In genomic region chr2:27077231-27077630, GRCh38 we compare ENCODE assay signal across 15 cellular contexts. TPM values are rescaled to one million over a fixed set of nuclear protein-coding genes. Genes with fewer than 3 reads are reported as not detected.
DNase-seq lines count a peak whose midpoint lies in the region; ATAC-seq and TF ChIP-seq lines count a peak whose summit lies in the region.
"Had no signal": no experiment of that assay in that cellular context is flagged by ENCODE, and none has a peak within 500 bp of the region (broad histone marks: within the 10 kb centered on the region; RNA-seq: fewer than 3 reads in every experiment).

No MANE protein-coding gene starts in this region.

- H3K4me1 Mint-ChIP-seq in activated CD8-positive, alpha-beta memory T cell treated with anti-CD3 and anti-CD28 coated beads, Interleukin-2, amount 10 ng/mL, durations not matched to agents 7 days and 5 days = peaks cover 56% of the 10 kb centered on the region

- ATAC-seq in heart right ventricle (no peak), left ventricle myocardium superior (no peak), gastrocnemius medialis (no peak)
- no peak for ATAC-seq in activated CD8-positive, alpha-beta memory T cell treated with anti-CD3 and anti-CD28 coated beads, Interleukin-2, amount 10 ng/mL, durations not matched to agents 7 days and 5 days
- ATAC-seq: naive thymus-derived CD4-positive, alpha-beta T cell had no signal

- H2BK12ac ChIP-seq in neuronal stem cell (ENCODE audit: low read length) = no peak overlapping the region

- H3K4me2 ChIP-seq in neuronal stem cell (ENCODE audit: insufficient read depth, low read length, poor library complexity, severe bottlenecking) = no peak overlapping the region

- no peak overlapping the region for H2BK120ac ChIP-seq in neuronal stem cell (ENCODE audit: low read depth, low read length)

- no peak overlapping the region for H3K23ac ChIP-seq in neuronal stem cell (ENCODE audit: low read depth, low read length, poor library complexity)

- no peaks in the 10 kb centered on the region for H3K9me3 Mint-ChIP-seq in activated CD8-positive, alpha-beta memory T cell treated with anti-CD3 and anti-CD28 coated beads, Interleukin-2, amount 10 ng/mL, durations not matched to agents 7 days and 5 days (ENCODE audit: low read depth)
- H3K9me3 Mint-ChIP-seq: naive thymus-derived CD4-positive, alpha-beta T cell had no signal

- in situ Hi-C loops in gastrocnemius medialis (cut with MboI; ENCODE audit: low sequenced_read_pairs in 4 of 4) = no loop called here

- H3K27me3 Mint-ChIP-seq in activated CD8-positive, alpha-beta memory T cell treated with anti-CD3 and anti-CD28 coated beads, Interleukin-2, amount 10 ng/mL, durations not matched to agents 7 days and 5 days = no peaks in the 10 kb centered on the region
- H3K27me3 Mint-ChIP-seq: naive thymus-derived CD4-positive, alpha-beta T cell had no signal

- no peaks in the 10 kb centered on the region for H3K36me3 Mint-ChIP-seq in activated CD8-positive, alpha-beta memory T cell treated with anti-CD3 and anti-CD28 coated beads, Interleukin-2, amount 10 ng/mL, durations not matched to agents 7 days and 5 days

- no peak for TF ChIP-seq CTCF in heart right ventricle (IDR thresholded peaks at IDR 0.05)
- no peak for TF ChIP-seq CTCF in colonic mucosa (IDR thresholded peaks at IDR 0.05)
- TF ChIP-seq CTCF in vagina (IDR thresholded peaks at IDR 0.05) = no peak
- no peak for TF ChIP-seq CTCF in gastrocnemius medialis (IDR thresholded peaks at IDR 0.05 in 4 of 5, conservative IDR thresholded peaks at IDR 0.05 in 1 of 5)

- H3K27me3 ChIP-seq in heart right ventricle (no peaks in the 10 kb centered on the region), colonic mucosa (no peaks in the 10 kb centered on the region), neuronal stem cell (ENCODE audit: control insufficient read depth in 3 of 3, insufficient read depth in 3 of 3, low read depth in 1 of 3, low read length in 3 of 3) (no peaks in the 10 kb centered on the region), vagina (no peaks in the 10 kb centered on the region), gastrocnemius medialis (no peaks in the 10 kb centered on the region)

- H3K79me1 ChIP-seq in neuronal stem cell (ENCODE audit: low read depth, low read length) = no peaks in the 10 kb centered on the region

- 70 to 83% methylated on average over 7 of the region's 7 CpGs for WGBS in heart right ventricle, 2 donors
- no CpG with 5 or more reads among the region's 7 CpGs for WGBS in neuronal stem cell (ENCODE audit: extremely low coverage in 2 of 2, insufficient read length in 2 of 2, insufficient replicate concordance in 1 of 2), 2 donors

- no peak overlapping the region for H2AFZ ChIP-seq in neuronal stem cell (ENCODE audit: low read length)

- H3K4me1 ChIP-seq in heart right ventricle (peaks cover 4 to 80% (median 66%) of the 10 kb centered on the region in 9 donors), colonic mucosa (peaks cover 16% of the 10 kb centered on the region), neuronal stem cell (ENCODE audit: control insufficient read depth in 2 of 2, insufficient read depth in 1 of 2, low read depth in 1 of 2, low read length in 2 of 2) (peaks cover 17 to 54% of the 10 kb centered on the region in 2 donors), vagina (peaks cover 81% of the 10 kb centered on the region), gastrocnemius medialis (peaks cover 15 to 23% of the 10 kb centered on the region in 2 donors)

- no peak overlapping the region for H2BK15ac ChIP-seq in neuronal stem cell (ENCODE audit: low read length)

- H3K4me3 Mint-ChIP-seq in activated CD8-positive, alpha-beta memory T cell treated with anti-CD3 and anti-CD28 coated beads, Interleukin-2, amount 10 ng/mL, durations not matched to agents 7 days and 5 days = no peak overlapping the region

- H3K9me3 ChIP-seq in heart right ventricle (no peaks in the 10 kb centered on the region), colonic mucosa (no peaks in the 10 kb centered on the region), neuronal stem cell (replicated peaks in 1 of 2; ENCODE audit: control insufficient read depth in 2 of 2, insufficient read depth in 1 of 2, low read depth in 1 of 2, low read length in 2 of 2) (no peaks in the 10 kb centered on the region), vagina (no peaks in the 10 kb centered on the region), gastrocnemius medialis (no peaks in the 10 kb centered on the region)

- no peak overlapping the region for H4K8ac ChIP-seq in neuronal stem cell (ENCODE audit: low read depth, low read length)

- DNase-seq in heart right ventricle (no peak), left ventricle myocardium superior (no peak), colonic mucosa (no peak), neuronal stem cell (ENCODE audit: low spot score) (no peak), vagina (ENCODE audit: extremely low spot score in 2 of 2) (no peak), NCI-H446 (lab: John Stamatoyannopoulos, UW) (no peak), gastrocnemius medialis (no peak)
- DNase-seq in activated CD8-positive, alpha-beta memory T cell treated with anti-CD3 and anti-CD28 coated beads, Interleukin-2, amount 10 ng/mL, durations not matched to agents 7 days and 5 days = no peak
- DNase-seq: activated naive CD4-positive, alpha-beta T cell treated with anti-CD3 and anti-CD28 coated beads, Interleukin-2, amount 50 U/mL, for 16 hours; naive thymus-derived CD4-positive, alpha-beta T cell; NCI-H2107; NCI-H748 treated with DMSO at 0.1 percent for 48 hours; retina; trophoblast cell had no signal

- H3K4me3 ChIP-seq in heart right ventricle = no peak overlapping the region
- H3K4me3 ChIP-seq in colonic mucosa = no peak overlapping the region
- no peak overlapping the region for H3K4me3 ChIP-seq in neuronal stem cell (ENCODE audit: low read length in 2 of 2)
- no peak overlapping the region for H3K4me3 ChIP-seq in vagina
- H3K4me3 ChIP-seq in gastrocnemius medialis = no peak overlapping the region

- CTCF ChIA-PET in activated CD8-positive, alpha-beta memory T cell treated with anti-CD3 and anti-CD28 coated beads, Interleukin-2, amount 10 ng/mL, durations not matched to agents 7 days and 5 days (lab: Charles Lee) = interaction anchor here (0.6 to 5.0 kb wide), 3 partner anchors 9 to 115 kb away, joined by 3 to 37 read pairs (median 3); partner anchors contain the start of genes AGBL5 and KHK

- intact Hi-C loops in heart right ventricle (cut with DNase I) = no loop called here
- intact Hi-C loops in left ventricle myocardium superior (cut with micrococcal nuclease) = no loop called here
- intact Hi-C loops in colonic mucosa (cut with DNase I) = no loop called here
- intact Hi-C loops in vagina (cut with DNase I) = no loop called here
- intact Hi-C loops in gastrocnemius medialis (cut with DNase I; ENCODE audit: low total_unique reads) = no loop called here

- H2BK5ac ChIP-seq in neuronal stem cell (ENCODE audit: low read length) = no peak overlapping the region

- no peak overlapping the region for H3K27ac Mint-ChIP-seq in activated CD8-positive, alpha-beta memory T cell treated with anti-CD3 and anti-CD28 coated beads, Interleukin-2, amount 10 ng/mL, durations not matched to agents 7 days and 5 days

- peaks cover 0 to 4% (median 0%) of the 10 kb centered on the region in 9 donors for H3K36me3 ChIP-seq in heart right ventricle
- H3K36me3 ChIP-seq in colonic mucosa = no peaks in the 10 kb centered on the region
- no peaks in the 10 kb centered on the region for H3K36me3 ChIP-seq in neuronal stem cell (replicated peaks in 1 of 2; ENCODE audit: control insufficient read depth in 2 of 2, insufficient read depth in 2 of 2, low read length in 2 of 2)
- no peaks in the 10 kb centered on the region for H3K36me3 ChIP-seq in vagina
- H3K36me3 ChIP-seq in gastrocnemius medialis = no peaks in the 10 kb centered on the region

- H3K4ac ChIP-seq in neuronal stem cell (ENCODE audit: low read length) = no peak overlapping the region

- H3K27ac ChIP-seq in heart right ventricle = peak overlapping the region in 7 of 10 donors; percentile 3 to 90 (median 87)
- peak overlapping the region; percentile 95 for H3K27ac ChIP-seq in colonic mucosa
- no peak overlapping the region for H3K27ac ChIP-seq in neuronal stem cell (replicated peaks; ENCODE audit: low read length)
- H3K27ac ChIP-seq in vagina = peak overlapping the region; percentile 89
- H3K27ac ChIP-seq in gastrocnemius medialis = peak overlapping the region in 2 of 4 donors; percentile 52 to 75
- H3K27ac ChIP-seq: VCaP had no signal

- H2AK5ac ChIP-seq in neuronal stem cell (ENCODE audit: low read depth, low read length) = peak overlapping the region; percentile 36

- H3K18ac ChIP-seq in neuronal stem cell (ENCODE audit: low read length) = peak overlapping the region; percentile 3

- no peak overlapping the region for H4K91ac ChIP-seq in neuronal stem cell (ENCODE audit: low read depth, low read length, poor library complexity)

- no peak overlapping the region for H3K9ac ChIP-seq in colonic mucosa (ENCODE audit: low read depth in 2 of 2, low read length in 2 of 2)
- no peak overlapping the region for H3K9ac ChIP-seq in neuronal stem cell (ENCODE audit: low read depth, low read length, poor library complexity)

- H3K14ac ChIP-seq in neuronal stem cell (ENCODE audit: low read length) = no peak overlapping the region

- TF ChIP-seq POLR2A in vagina (IDR thresholded peaks at IDR 0.05) = no peak
- TF ChIP-seq POLR2A in gastrocnemius medialis (IDR thresholded peaks at IDR 0.05) = no peak

RNA-seq across cellular contexts. Expression of gene EMILIN1, which starts 1.2 kb away (rescaled TPM):
- total RNA-seq in heart right ventricle (10 to 100 TPM in 7 of 10 donors, 1 to 10 TPM in 3; 6.8 to 53.2 (median 12.2) TPM), left ventricle myocardium superior (15.7 TPM), colonic mucosa (10 to 100 TPM; 20.2 to 43.0 TPM), vagina (100 TPM), gastrocnemius medialis (10 to 100 TPM in 2 of 4 donors, 1 to 10 TPM in 2; 6.8 to 18.2 (median 11.3) TPM)
- polyA plus RNA-seq in heart right ventricle = 10 to 100 TPM; 40.8 to 41.0 TPM
- 3.0 TPM for polyA plus RNA-seq in neuronal stem cell (2013, experiment 1 of 2)
- polyA plus RNA-seq in neuronal stem cell (2013, experiment 2 of 2) = 2.9 TPM
- total RNA-seq in activated CD8-positive, alpha-beta memory T cell treated with anti-CD3 and anti-CD28 coated beads, Interleukin-2, amount 10 ng/mL, durations not matched to agents 7 days and 5 days = under 1 TPM; 0.75 to 0.79 TPM

RNA-seq across cellular contexts. Expression of gene OST4, which starts 5.8 kb away (rescaled TPM):
- 100 to 1,000 TPM; 342 to 457 (median 388) TPM for total RNA-seq in heart right ventricle
- 100 to 1,000 TPM; 336 to 456 TPM for polyA plus RNA-seq in heart right ventricle
- 374 TPM for total RNA-seq in left ventricle myocardium superior
- 100 to 1,000 TPM; 272 to 331 TPM for total RNA-seq in colonic mucosa
- polyA plus RNA-seq in neuronal stem cell (2013, experiment 1 of 2) = 668 TPM
- 664 TPM for polyA plus RNA-seq in neuronal stem cell (2013, experiment 2 of 2)
- total RNA-seq in vagina = 269 TPM
- total RNA-seq in gastrocnemius medialis = 100 to 1,000 TPM; 191 to 283 (median 251) TPM
- total RNA-seq in activated CD8-positive, alpha-beta memory T cell treated with anti-CD3 and anti-CD28 coated beads, Interleukin-2, amount 10 ng/mL, durations not matched to agents 7 days and 5 days = 100 to 1,000 TPM; 248 to 318 TPM

RNA-seq across cellular contexts. Expression of gene KHK, which starts 9.3 kb away (rescaled TPM):
- total RNA-seq in heart right ventricle (1 to 10 TPM in 9 of 10 donors, under 1 TPM in 1; 0.32 to 4.6 (median 2.3) TPM), left ventricle myocardium superior (4.0 TPM), colonic mucosa (10 to 100 TPM in 1 of 2 donors, 1 to 10 TPM in 1; 8.9 to 20.3 TPM), vagina (9.3 TPM), gastrocnemius medialis (1 to 10 TPM in 2 of 4 donors, under 1 TPM in 1, not detected in 1; 0.91 to 5.4 (median 1.3) TPM)
- polyA plus RNA-seq in heart right ventricle = 1 to 10 TPM; 2.2 TPM
- polyA plus RNA-seq in neuronal stem cell (2013, experiment 1 of 2) = 3.8 TPM
- polyA plus RNA-seq in neuronal stem cell (2013, experiment 2 of 2) = 3.7 TPM
- total RNA-seq in activated CD8-positive, alpha-beta memory T cell treated with anti-CD3 and anti-CD28 coated beads, Interleukin-2, amount 10 ng/mL, durations not matched to agents 7 days and 5 days = 1 to 10 TPM; 8.0 to 8.8 TPM

RNA-seq across cellular contexts. Expression of gene AGBL5, which starts 25.8 kb away (rescaled TPM):
- 10 to 100 TPM in 6 of 10 donors, 1 to 10 TPM in 4; 7.9 to 16.8 (median 11.7) TPM for total RNA-seq in heart right ventricle
- 1 to 10 TPM; 4.2 to 6.5 TPM for polyA plus RNA-seq in heart right ventricle
- total RNA-seq in left ventricle myocardium superior = 9.4 TPM
- 10 to 100 TPM; 15.1 to 16.8 TPM for total RNA-seq in colonic mucosa
- 79.9 TPM for polyA plus RNA-seq in neuronal stem cell (2013, experiment 1 of 2)
- 78.2 TPM for polyA plus RNA-seq in neuronal stem cell (2013, experiment 2 of 2)
- 8.8 TPM for total RNA-seq in vagina
- total RNA-seq in gastrocnemius medialis = 1 to 10 TPM; 4.9 to 6.2 (median 5.7) TPM
- total RNA-seq in activated CD8-positive, alpha-beta memory T cell treated with anti-CD3 and anti-CD28 coated beads, Interleukin-2, amount 10 ng/mL, durations not matched to agents 7 days and 5 days = 10 to 100 TPM; 13.8 to 15.1 TPM

RNA-seq across cellular contexts. Expression of gene CGREF1, which starts 41.7 kb away (rescaled TPM):
- total RNA-seq in heart right ventricle (1 to 10 TPM in 3 of 10 donors, under 1 TPM in 7; 0.21 to 1.2 (median 0.68) TPM), left ventricle myocardium superior (0.87 TPM), colonic mucosa (1 to 10 TPM; 1.3 to 3.1 TPM), vagina (2.2 TPM), gastrocnemius medialis (1 to 10 TPM; 1.2 to 7.1 (median 4.3) TPM)
- polyA plus RNA-seq in heart right ventricle = under 1 TPM; 0.57 to 0.73 TPM
- polyA plus RNA-seq in neuronal stem cell (2013, experiment 1 of 2) = 4.3 TPM
- 4.5 TPM for polyA plus RNA-seq in neuronal stem cell (2013, experiment 2 of 2)
- total RNA-seq in activated CD8-positive, alpha-beta memory T cell treated with anti-CD3 and anti-CD28 coated beads, Interleukin-2, amount 10 ng/mL, durations not matched to agents 7 days and 5 days = 1 to 10 TPM; 1.1 to 2.5 TPM
